In the genomic region with DNA sequence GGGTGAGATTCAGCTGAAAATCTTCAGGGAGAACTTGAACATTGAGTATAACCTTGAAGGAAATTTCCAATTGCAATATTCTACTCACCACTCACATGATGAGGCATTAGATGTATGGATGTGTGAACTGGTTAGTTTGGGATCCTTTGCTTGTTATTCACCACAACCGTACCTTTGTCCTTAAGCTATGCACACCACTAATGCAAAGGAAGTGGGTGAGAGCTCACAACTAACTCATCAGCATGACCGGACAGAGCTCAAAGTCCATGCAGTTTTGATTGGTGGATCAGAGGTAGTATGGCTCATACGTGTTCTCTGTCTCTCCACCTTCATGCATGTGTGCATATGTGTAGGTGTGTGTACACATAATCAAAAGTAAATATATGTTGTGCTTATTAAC, we compare ENCODE assay signal across 24 cellular contexts. TPM values are rescaled to one million over a fixed set of nuclear protein-coding genes. Genes with fewer than 3 reads are reported as not detected.
"Had no signal": no experiment of that assay in that cellular context is flagged by ENCODE, and none has a peak within 500 bp of the region (broad histone marks: within the 10 kb centered on the region; RNA-seq: fewer than 3 reads in every experiment).

No MANE protein-coding gene starts in this region.

- H3K36me3 ChIP-seq: MG63, SJSA1 had no signal

- H3K27me3 ChIP-seq: MG63, SJSA1 had no signal

- ATAC-seq: Panc1, T-cell had no signal

- H3K4me1 ChIP-seq: SJSA1 had no signal

- DNase-seq: Karpas-422, KBM-7, MG63, NCI-H1092, NCI-H1105 treated with DMSO at 0.1 percent for 48 hours, NCI-H1417 treated with DMSO at 0.1 percent for 48 hours, NCI-H146, NCI-H1694 treated with DMSO at 0.1 percent for 48 hours, NCI-H1930, NCI-H2081, NCI-H2107, NCI-H2227 treated with DMSO at 0.1 percent for 48 hours, NCI-H524 treated with DMSO at 0.1 percent for 48 hours, NCI-H69, NCI-H774, Right ventricle myocardium superior, RPMI8226, SIG-M5, T-cell had no signal

- H3K27ac ChIP-seq: SJSA1, SK-N-MC had no signal

- H3K9me3 ChIP-seq: MG63, SJSA1 had no signal

- H3K4me3 ChIP-seq: MG63, SJSA1, SK-N-MC had no signal

RNA-seq across cellular contexts. Expression of gene MROH9, which starts 43.5 kb away (rescaled TPM):
- total RNA-seq: HT-29, NCI-H460, Right ventricle myocardium superior, SJSA1, T-cell had no signal
